ENCODE assay signal across 8 cellular contexts in genomic region chr2:143110759-143111428, GRCh38. TPM values are rescaled to one million over a fixed set of nuclear protein-coding genes. Genes with fewer than 3 reads are reported as not detected.
DNase-seq lines count a peak whose midpoint lies in the region; ATAC-seq lines count a peak whose summit lies in the region.

No MANE protein-coding gene starts in this region.

- H3K4me1 ChIP-seq in BLaER1 treated with 17β-estradiol and CSF1 and Interleukin-3, amounts not matched to agents 10 nM and 100 nM: peaks cover 0 to 21% (median 19%) of the 10 kb centered on the region in 10 experiments; a peak in 17 of 20 replicates

- H3K36me3 ChIP-seq in BLaER1 treated with 17β-estradiol and CSF1 and Interleukin-3, amounts not matched to agents 10 nM and 100 nM: no peaks in the 10 kb centered on the region

- peak overlapping the region in 10 of 11 experiments; percentile 27 to 76 (median 62); a peak in 18 of 22 replicates for H3K4me2 ChIP-seq in BLaER1 treated with 17β-estradiol and CSF1 and Interleukin-3, amounts not matched to agents 10 nM and 100 nM

- peak; percentile 94 for ATAC-seq in GM18907 (IDR thresholded peaks at IDR 0.05; ENCODE audit: unreplicated experiment)
- peak; percentile 87 for ATAC-seq in HG03139 (IDR thresholded peaks at IDR 0.05; ENCODE audit: unreplicated experiment)

- peak overlapping the region in 6 of 11 experiments; percentile 27 to 60 (median 54); a peak in 10 of 22 replicates for H3K9ac ChIP-seq in BLaER1 treated with 17β-estradiol and CSF1 and Interleukin-3, amounts not matched to agents 10 nM and 100 nM

- no peaks in the 10 kb centered on the region for H3K27me3 ChIP-seq in BLaER1 treated with 17β-estradiol and CSF1 and Interleukin-3, amounts not matched to agents 10 nM and 100 nM

- DNase-seq in NCI-H446 treated with DMSO at 0.1 percent for 48 hours (lab: John Stamatoyannopoulos, UW): peak; percentile 71
- peak; percentile 62 to 68 for DNase-seq in activated CD4-positive, alpha-beta T cell treated with anti-CD3 and anti-CD28 coated beads for 4 hours
- DNase-seq in dermis microvascular lymphatic vessel endothelial cell (ENCODE audit: low read depth in 2 of 2): peak; percentile 24 to 49
- peak; percentile 89 for DNase-seq in medulla oblongata (ENCODE audit: extremely low spot score)
- peak; percentile 29 to 34 for DNase-seq in stimulated activated CD8-positive, alpha-beta memory T cell treated with anti-CD3 and anti-CD28 coated beads, Interleukin-4, amount 100 ng/mL, for 1 hour (ENCODE audit: low read depth in 2 of 2, low spot score in 1 of 2)

- peak overlapping the region in 2 of 10 experiments; percentile 3 to 35; a peak in 4 of 20 replicates for H3K4me3 ChIP-seq in BLaER1 treated with 17β-estradiol and CSF1 and Interleukin-3, amounts not matched to agents 10 nM and 100 nM

- H3K9me3 ChIP-seq in BLaER1 treated with 17β-estradiol and CSF1 and Interleukin-3, amounts not matched to agents 10 nM and 100 nM (replicated peaks in 1 of 11): no peaks in the 10 kb centered on the region

- peak overlapping the region in 10 of 11 experiments; percentile 40 to 70 (median 58); a peak in 20 of 22 replicates for H3K27ac ChIP-seq in BLaER1 treated with 17β-estradiol and CSF1 and Interleukin-3, amounts not matched to agents 10 nM and 100 nM

- H4K20me1 ChIP-seq in BLaER1 treated with 17β-estradiol and CSF1 and Interleukin-3, amounts not matched to agents 10 nM and 100 nM: no peaks in the 10 kb centered on the region

RNA-seq across cellular contexts. Expression of gene ARHGAP15, which starts 18.3 kb away (rescaled TPM):
- total RNA-seq in dermis microvascular lymphatic vessel endothelial cell: under 0.01 TPM in 1 of 2 replicates, not detected in the other

Comparison
In these comparisons a context has a peak if more than half of its experiments do, and no peak if none do; other contexts are left out.
1. DNase-seq: peak in every context shown above with its lines; median percentile 89 in medulla oblongata; 71 in NCI-H446 treated with DMSO at 0.1 percent for 48 hours; 65 in activated CD4-positive, alpha-beta T cell treated with anti-CD3 and anti-CD28 coated beads for 4 hours; 36 in dermis microvascular lymphatic vessel endothelial cell; 32 in stimulated activated CD8-positive, alpha-beta memory T cell treated with anti-CD3 and anti-CD28 coated beads, Interleukin-4, amount 100 ng/mL, for 1 hour.